ENCODE assay signal across 7 cellular contexts in genomic region chr14:22822017-22822618, GRCh38. TPM values are rescaled to one million over a fixed set of nuclear protein-coding genes. Genes with fewer than 3 reads are reported as not detected.
A peak's percentile ranks its signal among the peaks of the same experiment; 100 is the strongest.
DNase-seq lines count a peak whose midpoint lies in the region; ATAC-seq and TF ChIP-seq lines count a peak whose summit lies in the region.
"Had no signal": no experiment of that assay in that cellular context is flagged by ENCODE, and none has a peak within 500 bp of the region (broad histone marks: within the 10 kb centered on the region; RNA-seq: fewer than 3 reads in every experiment).

No MANE protein-coding gene starts in this region.

- peak overlapping the region; percentile 51; the same call in 1 of the 2 replicates for H3K4me2 ChIP-seq in SK-N-SH

- H3K9ac ChIP-seq in SK-N-SH (no peak overlapping the region), stomach smooth muscle (ENCODE audit: low read length in 2 of 2) (peak overlapping the region in 1 of 2 donors; percentile 33)

- H3K36me3 ChIP-seq in SK-N-SH (replicated peaks in 1 of 2; ENCODE audit: control insufficient read depth in 1 of 2, insufficient read depth in 2 of 2, low read length in 1 of 2) = no peaks in the 10 kb centered on the region
- no peaks in the 10 kb centered on the region for H3K36me3 ChIP-seq in left ventricle myocardium inferior
- H3K36me3 ChIP-seq in stomach smooth muscle (ENCODE audit: control insufficient read depth in 2 of 2, insufficient read depth in 2 of 2, low read length in 2 of 2) = no peaks in the 10 kb centered on the region

- no peaks in the 10 kb centered on the region for H3K9me2 ChIP-seq in SK-N-SH

- CTCF ChIA-PET in SK-N-SH (lab: Yijun Ruan, JAX) = interaction anchor here (0.5 to 19.1 kb wide), 40 partner anchors 10 to 432 kb away, joined by 3 to 472 read pairs (median 5); partner anchors contain the start of genes LRP10, MMP14, OXA1L and PRMT5

- H3K9me3 ChIP-seq in SK-N-SH (no peaks in the 10 kb centered on the region), left ventricle myocardium inferior (replicated peaks) (no peaks in the 10 kb centered on the region), stomach smooth muscle (ENCODE audit: control insufficient read depth in 2 of 2, low read length in 2 of 2) (no peaks in the 10 kb centered on the region)

- WGBS in SK-N-SH (ENCODE audit: low lambda C conversion rate) = 97% methylated on average over 33 of the region's 34 CpGs

- H3K4me3 ChIP-seq in SK-N-SH (ENCODE audit: low read depth in 2 of 2, low read length in 1 of 2) (no peak overlapping the region), left ventricle myocardium inferior (peak overlapping the region; percentile 62), stomach smooth muscle (ENCODE audit: low read length in 2 of 2) (peak overlapping the region in 1 of 2 donors; percentile 63)

- H3K27ac ChIP-seq in SK-N-SH (ENCODE audit: low read depth in 2 of 2, low read length in 1 of 2) (no peak overlapping the region), left ventricle myocardium inferior (replicated peaks) (peak overlapping the region; percentile 24), stomach smooth muscle (ENCODE audit: low read length) (peak overlapping the region; percentile 37)
- H3K27ac ChIP-seq: 22Rv1 had no signal

- POLR2A ChIA-PET in SK-N-SH (lab: Yijun Ruan, JAX) = interaction anchor here (1.2 to 1.3 kb wide), 3 partner anchors 26 to 31 kb away, joined by 4 to 7 read pairs (median 4); no protein-coding TSS in a partner anchor

- H3K79me2 ChIP-seq in SK-N-SH (ENCODE audit: insufficient read depth) = no peaks in the 10 kb centered on the region

- H3K4me1 ChIP-seq in SK-N-SH (ENCODE audit: control insufficient read depth in 1 of 2, insufficient read depth in 2 of 2, low read depth in 1 of 2, low read length in 1 of 2) (peaks cover 8 to 13% of the 10 kb centered on the region in 2 experiments; a peak in 2 of 4 replicates), left ventricle myocardium inferior (peaks cover 39% of the 10 kb centered on the region), stomach smooth muscle (ENCODE audit: control insufficient read depth, insufficient read depth, low read length) (peaks cover 33% of the 10 kb centered on the region)

- no peak for TF ChIP-seq RAD21 in SK-N-SH (IDR thresholded peaks at IDR 0.05; ENCODE audit: low read length)

- no peaks in the 10 kb centered on the region for H3F3A ChIP-seq in SK-N-SH (replicated peaks; ENCODE audit: insufficient read depth)

- TF ChIP-seq CTCF in SK-N-SH (IDR thresholded peaks at IDR 0.05) = no peak
- no peak for TF ChIP-seq CTCF in left ventricle myocardium inferior (IDR thresholded peaks at IDR 0.05; ENCODE audit: borderline replicate concordance)

- no peaks in the 10 kb centered on the region for H3K27me3 ChIP-seq in SK-N-SH (ENCODE audit: insufficient read depth)
- H3K27me3 ChIP-seq in left ventricle myocardium inferior (ENCODE audit: low read depth) = no peaks in the 10 kb centered on the region
- H3K27me3 ChIP-seq in stomach smooth muscle (ENCODE audit: control insufficient read depth in 1 of 2, insufficient read depth in 2 of 2, low read length in 2 of 2) = no peaks in the 10 kb centered on the region

- H2AFZ ChIP-seq in SK-N-SH (ENCODE audit: low read depth) = peak overlapping the region; percentile 79; the same call in 1 of the 2 replicates

- intact Hi-C loops in left ventricle myocardium inferior (cut with micrococcal nuclease) = no loop called here

- TF ChIP-seq EP300 in SK-N-SH (IDR thresholded peaks at IDR 0.05; ENCODE audit: borderline replicate concordance in 1 of 2, low read depth in 1 of 2, low read length in 1 of 2) = no peak

- no peaks in the 10 kb centered on the region for H4K20me1 ChIP-seq in SK-N-SH (ENCODE audit: insufficient read depth)

- DNase-seq in SK-N-SH (no peak), left ventricle myocardium inferior (no peak), NCI-H748 treated with DMSO at 0.1 percent for 48 hours (lab: John Stamatoyannopoulos, UW) (no peak)

- ATAC-seq in SK-N-SH treated with all-trans-retinoic acid at 6 μM for 48 hours = no peak
- no peak for ATAC-seq in HG03442 (IDR thresholded peaks at IDR 0.05; ENCODE audit: unreplicated experiment)

TF ChIP-seq in SK-N-SH, 30 proteins besides CTCF, POLR2A, EP300 and RAD21:
- TF ChIP-seq GATA2 (CRISPR knock-in tag; IDR thresholded peaks at IDR 0.05) (no peak), MXI1 (IDR thresholded peaks at IDR 0.05; ENCODE audit: low read depth, low read length) (no peak), GABPA (IDR thresholded peaks at IDR 0.05; ENCODE audit: low read depth) (no peak), EZH2phosphoT487 (IDR thresholded peaks at IDR 0.05; ENCODE audit: borderline replicate concordance, low read depth) (no peak), JUND (IDR thresholded peaks at IDR 0.05) (no peak)
TF ChIP-seq in SK-N-SH: peak in this region for 0.

TF ChIP-seq in SK-N-SH treated with all-trans-retinoic acid at 6 μM for 48 hours, 23 proteins besides CTCF, POLR2A, EP300 and RAD21:
- TF ChIP-seq ZNF70 (CRISPR knock-in tag; IDR thresholded peaks at IDR 0.05) (no peak), ESRRG (CRISPR knock-in tag; IDR thresholded peaks at IDR 0.05) (no peak), CSDC2 (CRISPR knock-in tag; IDR thresholded peaks at IDR 0.05) (no peak), ARNTL (CRISPR knock-in tag; IDR thresholded peaks at IDR 0.05; ENCODE audit: borderline replicate concordance, low read depth) (no peak), ZFP30 (CRISPR knock-in tag; IDR thresholded peaks at IDR 0.05) (no peak), TCF4 (CRISPR knock-in tag; IDR thresholded peaks at IDR 0.05; ENCODE audit: borderline replicate concordance) (no peak), TOX (CRISPR knock-in tag; IDR thresholded peaks at IDR 0.05; ENCODE audit: borderline replicate concordance) (no peak), BACH2 (CRISPR knock-in tag; IDR thresholded peaks at IDR 0.05; ENCODE audit: borderline replicate concordance) (no peak), RARB (CRISPR knock-in tag; IDR thresholded peaks at IDR 0.05) (no peak), OSR1 (CRISPR knock-in tag; IDR thresholded peaks at IDR 0.05) (no peak)
- TF ChIP-seq, protein P1, sequence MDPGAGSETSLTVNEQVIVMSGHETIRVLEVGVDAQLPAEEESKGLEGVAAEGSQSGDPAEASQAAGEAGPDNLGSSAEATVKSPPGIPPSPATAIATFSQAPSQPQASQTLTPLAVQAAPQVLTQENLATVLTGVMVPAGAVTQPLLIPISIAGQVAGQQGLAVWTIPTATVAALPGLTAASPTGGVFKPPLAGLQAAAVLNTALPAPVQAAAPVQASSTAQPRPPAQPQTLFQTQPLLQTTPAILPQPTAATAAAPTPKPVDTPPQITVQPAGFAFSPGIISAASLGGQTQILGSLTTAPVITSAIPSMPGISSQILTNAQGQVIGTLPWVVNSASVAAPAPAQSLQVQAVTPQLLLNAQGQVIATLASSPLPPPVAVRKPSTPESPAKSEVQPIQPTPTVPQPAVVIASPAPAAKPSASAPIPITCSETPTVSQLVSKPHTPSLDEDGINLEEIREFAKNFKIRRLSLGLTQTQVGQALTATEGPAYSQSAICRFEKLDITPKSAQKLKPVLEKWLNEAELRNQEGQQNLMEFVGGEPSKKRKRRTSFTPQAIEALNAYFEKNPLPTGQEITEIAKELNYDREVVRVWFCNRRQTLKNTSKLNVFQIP (CRISPR knock-in tag; IDR thresholded peaks at IDR 0.05; ENCODE audit: borderline replicate concordance, low read depth) = no peak
- TF ChIP-seq, protein P2, sequence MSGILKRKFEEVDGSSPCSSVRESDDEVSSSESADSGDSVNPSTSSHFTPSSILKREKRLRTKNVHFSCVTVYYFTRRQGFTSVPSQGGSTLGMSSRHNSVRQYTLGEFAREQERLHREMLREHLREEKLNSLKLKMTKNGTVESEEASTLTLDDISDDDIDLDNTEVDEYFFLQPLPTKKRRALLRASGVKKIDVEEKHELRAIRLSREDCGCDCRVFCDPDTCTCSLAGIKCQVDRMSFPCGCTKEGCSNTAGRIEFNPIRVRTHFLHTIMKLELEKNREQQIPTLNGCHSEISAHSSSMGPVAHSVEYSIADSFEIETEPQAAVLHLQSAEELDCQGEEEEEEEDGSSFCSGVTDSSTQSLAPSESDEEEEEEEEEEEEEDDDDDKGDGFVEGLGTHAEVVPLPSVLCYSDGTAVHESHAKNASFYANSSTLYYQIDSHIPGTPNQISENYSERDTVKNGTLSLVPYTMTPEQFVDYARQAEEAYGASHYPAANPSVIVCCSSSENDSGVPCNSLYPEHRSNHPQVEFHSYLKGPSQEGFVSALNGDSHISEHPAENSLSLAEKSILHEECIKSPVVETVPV (CRISPR knock-in tag; IDR thresholded peaks at IDR 0.05) = no peak
- TF ChIP-seq, protein P3, sequence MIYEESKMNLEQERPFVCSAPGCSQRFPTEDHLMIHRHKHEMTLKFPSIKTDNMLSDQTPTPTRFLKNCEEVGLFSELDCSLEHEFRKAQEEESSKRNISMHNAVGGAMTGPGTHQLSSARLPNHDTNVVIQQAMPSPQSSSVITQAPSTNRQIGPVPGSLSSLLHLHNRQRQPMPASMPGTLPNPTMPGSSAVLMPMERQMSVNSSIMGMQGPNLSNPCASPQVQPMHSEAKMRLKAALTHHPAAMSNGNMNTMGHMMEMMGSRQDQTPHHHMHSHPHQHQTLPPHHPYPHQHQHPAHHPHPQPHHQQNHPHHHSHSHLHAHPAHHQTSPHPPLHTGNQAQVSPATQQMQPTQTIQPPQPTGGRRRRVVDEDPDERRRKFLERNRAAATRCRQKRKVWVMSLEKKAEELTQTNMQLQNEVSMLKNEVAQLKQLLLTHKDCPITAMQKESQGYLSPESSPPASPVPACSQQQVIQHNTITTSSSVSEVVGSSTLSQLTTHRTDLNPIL (CRISPR knock-in tag; IDR thresholded peaks at IDR 0.05; ENCODE audit: low read depth) = no peak

RNA-seq across cellular contexts. Expression of gene SLC7A7, which starts 6.9 kb away (rescaled TPM):
- 0.19 and 0.30 TPM in 2 replicates for polyA plus RNA-seq in SK-N-SH (2012; rRNA removed)
- polyA plus RNA-seq in SK-N-SH (2012; cell fraction: cytosol; rRNA removed) = 0.08 and 0.30 TPM in 2 replicates
- polyA plus RNA-seq in SK-N-SH (2012; cell fraction: nucleus; rRNA removed) = 0.48 and 1.1 TPM in 2 replicates
- 4.6 TPM for total RNA-seq in left ventricle myocardium inferior

RNA-seq across cellular contexts. Expression of gene MRPL52, which starts 7.6 kb away (rescaled TPM):
- polyA plus RNA-seq in SK-N-SH (2012; rRNA removed) = 80.8 and 116 TPM in 2 replicates
- polyA plus RNA-seq in SK-N-SH (2012; cell fraction: cytosol; rRNA removed) = 80.2 and 80.7 TPM in 2 replicates
- 58.5 and 71.9 TPM in 2 replicates for polyA plus RNA-seq in SK-N-SH (2012; cell fraction: nucleus; rRNA removed)
- 110 TPM for total RNA-seq in left ventricle myocardium inferior

RNA-seq across cellular contexts. Expression of gene MMP14, which starts 14.3 kb away (rescaled TPM):
- 139 and 142 TPM in 2 replicates for polyA plus RNA-seq in SK-N-SH (2012; rRNA removed)
- 63.7 and 87.9 TPM in 2 replicates for polyA plus RNA-seq in SK-N-SH (2012; cell fraction: cytosol; rRNA removed)
- 217 and 306 TPM in 2 replicates for polyA plus RNA-seq in SK-N-SH (2012; cell fraction: nucleus; rRNA removed)
- 22.1 TPM for total RNA-seq in left ventricle myocardium inferior

RNA-seq across cellular contexts. Expression of gene LRP10, which starts 49.4 kb away (rescaled TPM):
- polyA plus RNA-seq in SK-N-SH (2012; rRNA removed) = 87.8 and 117 TPM in 2 replicates
- 37.3 and 79.1 TPM in 2 replicates for polyA plus RNA-seq in SK-N-SH (2012; cell fraction: cytosol; rRNA removed)
- polyA plus RNA-seq in SK-N-SH (2012; cell fraction: nucleus; rRNA removed) = 78.8 and 101 TPM in 2 replicates
- total RNA-seq in left ventricle myocardium inferior = 48.3 TPM

RNA-seq across cellular contexts. Expression of gene OXA1L, which starts 55.6 kb away (rescaled TPM):
- 119 and 133 TPM in 2 replicates for polyA plus RNA-seq in SK-N-SH (2012; rRNA removed)
- polyA plus RNA-seq in SK-N-SH (2012; cell fraction: cytosol; rRNA removed) = 82.3 and 93.3 TPM in 2 replicates
- polyA plus RNA-seq in SK-N-SH (2012; cell fraction: nucleus; rRNA removed) = 155 and 283 TPM in 2 replicates
- total RNA-seq in left ventricle myocardium inferior = 182 TPM

Comparison
In these comparisons a context has a peak if more than half of its experiments do, and no peak if none do; other contexts are left out.
1. H3K27ac ChIP-seq: peak in left ventricle myocardium inferior (single experiment) and stomach smooth muscle (single experiment); none in SK-N-SH (0 of 2).